ENCODE assay signal across 8 cellular contexts in genomic region chr1:31977361-31978131, GRCh38. TPM values are rescaled to one million over a fixed set of nuclear protein-coding genes. Genes with fewer than 3 reads are reported as not detected.
DNase-seq lines count a peak whose midpoint lies in the region; ATAC-seq lines count a peak whose summit lies in the region.

No MANE protein-coding gene starts in this region.

- H3K27me3 Mint-ChIP-seq in memory B cell = no peaks in the 10 kb centered on the region

- peak overlapping the region; percentile 80 for H3K27ac Mint-ChIP-seq in memory B cell

- no peak for ATAC-seq in memory B cell (ENCODE audit: low read depth)
- no peak for ATAC-seq in GM21576 (IDR thresholded peaks at IDR 0.05; ENCODE audit: unreplicated experiment)

- H3K36me3 Mint-ChIP-seq in memory B cell = no peaks in the 10 kb centered on the region

- H3K4me3 Mint-ChIP-seq in memory B cell = no peak overlapping the region

- H3K4me1 Mint-ChIP-seq in memory B cell = peaks cover 16% of the 10 kb centered on the region

- H3K9me3 Mint-ChIP-seq in memory B cell = no peaks in the 10 kb centered on the region

- DNase-seq in Daoy (ENCODE audit: low read depth) (peak; percentile 29), MV-4-11 (lab: John Stamatoyannopoulos, UW) (peak; percentile 14), brain pericyte (ENCODE audit: low read depth, low spot score) (peak; percentile 11), memory B cell (ENCODE audit: low spot score in 2 of 2) (no peak), hypothalamus (lab: John Stamatoyannopoulos, UW) (no peak), activated gamma-delta T cell treated with Interleukin-2 at 50 U/mL for 16 hours (no peak), kidney glomerular epithelial cell (lab: John Stamatoyannopoulos, UW) (no peak)

RNA-seq across cellular contexts. Expression of gene KHDRBS1, which starts 36.1 kb away (rescaled TPM):
- 64.2 and 64.7 TPM in 2 replicates for total RNA-seq in Daoy (2014; rRNA removed; shearing (Covaris generic))

RNA-seq across cellular contexts. Expression of gene PTP4A2, which starts 39.4 kb away (rescaled TPM):
- total RNA-seq in Daoy (2014; rRNA removed; shearing (Covaris generic)) = 388 and 393 TPM in 2 replicates

Comparison
In these comparisons a context has a peak if more than half of its experiments do, and no peak if none do; other contexts are left out.
1. DNase-seq: peak in Daoy (single experiment), MV-4-11 (single experiment) and brain pericyte (single experiment); none in memory B cell (0 of 2), hypothalamus (0 of 51), activated gamma-delta T cell treated with Interleukin-2 at 50 U/mL for 16 hours (single experiment) and kidney glomerular epithelial cell (single experiment).